8 cellular contexts compared by ENCODE assay signal in genomic region chr3:47347217-47347801, GRCh38. TPM values are rescaled to one million over a fixed set of nuclear protein-coding genes. Genes with fewer than 3 reads are reported as not detected.
A peak's percentile ranks its signal among the peaks of the same experiment; 100 is the strongest.
DNase-seq lines count a peak whose midpoint lies in the region; ATAC-seq and TF ChIP-seq lines count a peak whose summit lies in the region.

No MANE protein-coding gene starts in this region.

- H3K4me1 ChIP-seq in OCI-LY1 (ENCODE audit: insufficient read depth, low read length, severe bottlenecking) = peaks cover 31% of the 10 kb centered on the region

- no peak overlapping the region for H3K9ac ChIP-seq in OCI-LY1 (ENCODE audit: low read length)

- no peak overlapping the region for H2AFZ ChIP-seq in OCI-LY1 (ENCODE audit: low read length)

- H3K4me2 ChIP-seq in OCI-LY1 (ENCODE audit: low read length) = peak overlapping the region; percentile 4; the same call in 1 of the 2 replicates

- H3K79me2 ChIP-seq in OCI-LY1 (ENCODE audit: insufficient read depth, low read length) = no peaks in the 10 kb centered on the region

- peaks cover 37% of the 10 kb centered on the region for H3K36me3 ChIP-seq in OCI-LY1 (ENCODE audit: insufficient read depth, low read length)

- H3K4me3 ChIP-seq in OCI-LY1 (ENCODE audit: low read depth, low read length, poor library complexity, severe bottlenecking) = no peak overlapping the region

- H3K27ac ChIP-seq in OCI-LY1 (ENCODE audit: low read depth, low read length, poor library complexity, severe bottlenecking) = peak overlapping the region; percentile 33

- H4K20me1 ChIP-seq in OCI-LY1 (ENCODE audit: insufficient read depth, low read length) = no peaks in the 10 kb centered on the region

- DNase-seq in GF-D8 (lab: John Stamatoyannopoulos, UW) (peak; percentile 72), H4 (ENCODE audit: low spot score) (peak; percentile 25), left colon (no peak), NCI-H2081 treated with DMSO at 0.1 percent for 48 hours (lab: John Stamatoyannopoulos, UW) (no peak), activated gamma-delta T cell treated with Interleukin-2 at 50 U/mL for 16 hours (no peak), NCI-H1436 (lab: John Stamatoyannopoulos, UW) (no peak)
- DNase-seq in activated CD4-positive, alpha-beta T cell treated with anti-CD3 and anti-CD28 coated beads, Interleukin-2, amount 50 U/mL, for 1 hour = no peak

- peak; percentile 32 for ATAC-seq in left colon

- H3K9me2 ChIP-seq in OCI-LY1 (ENCODE audit: low read depth, low read length) = no peaks in the 10 kb centered on the region

- no peak for TF ChIP-seq CTCF in OCI-LY1 (IDR thresholded peaks at IDR 0.05; ENCODE audit: low read length)

- H3K9me3 ChIP-seq in OCI-LY1 (ENCODE audit: low read length) = no peaks in the 10 kb centered on the region

- H3F3A ChIP-seq in OCI-LY1 (ENCODE audit: insufficient read depth, low read length) = no peaks in the 10 kb centered on the region

- intact Hi-C loops in left colon (cut with DNase I, micrococcal nuclease) = no loop called here

- no peaks in the 10 kb centered on the region for H3K27me3 ChIP-seq in OCI-LY1 (ENCODE audit: insufficient read depth, low read length)

RNA-seq across cellular contexts. Expression of gene PTPN23, which starts 33.5 kb away (rescaled TPM):
- 3.8 and 6.9 TPM in 2 replicates for total RNA-seq in H4 (2014; rRNA removed; shearing (Covaris generic))
- 10 to 100 TPM; 35.9 to 43.4 TPM for total RNA-seq in left colon

Comparison
In these comparisons a context has a peak if more than half of its experiments do, and no peak if none do; other contexts are left out.
1. DNase-seq: peak in GF-D8 (single experiment) and H4 (single experiment); none in left colon (0 of 2), activated CD4-positive, alpha-beta T cell treated with anti-CD3 and anti-CD28 coated beads, Interleukin-2, amount 50 U/mL, for 1 hour (single experiment), NCI-H2081 treated with DMSO at 0.1 percent for 48 hours (single experiment), activated gamma-delta T cell treated with Interleukin-2 at 50 U/mL for 16 hours (single experiment) and NCI-H1436 (single experiment).